In genomic region chr6:15520616-15521203, GRCh38 we compare ENCODE assay signal across 24 cellular contexts.
DNase-seq lines count a peak whose midpoint lies in the region; ATAC-seq and TF ChIP-seq lines count a peak whose summit lies in the region.
"Had no signal": no experiment of that assay in that cellular context is flagged by ENCODE, and none has a peak within 500 bp of the region (broad histone marks: within the 10 kb centered on the region; RNA-seq: fewer than 3 reads in every experiment).

No MANE protein-coding gene starts in this region.

- DNase-seq in CD4-positive, alpha-beta T cell, result no peak
- DNase-seq in GM23338 (ENCODE audit: low spot score) (no peak), prostate gland (ENCODE audit: low spot score) (no peak), brain microvascular endothelial cell (no peak), SHP77 treated with DMSO at 0.1 percent for 48 hours (lab: John Stamatoyannopoulos, UW) (no peak)
- DNase-seq in activated CD8-positive, alpha-beta T cell treated with anti-CD3 and anti-CD28 coated beads for 36 hours, result no peak
- DNase-seq in natural killer cell treated with Interleukin-12 subunit alpha and Interleukin-12 subunit beta and Interleukin-15 and Interleukin-18, amount 100 ng/mL, for 72 hours (ENCODE audit: low spot score), result no peak
- DNase-seq: activated CD4-positive, alpha-beta T cell treated with anti-CD3 and anti-CD28 coated beads, Interleukin-2, amount 10 ng/mL, durations not matched to agents 7 days and 5 days; CD4-positive, alpha-beta memory T cell; DMS153; foreskin fibroblast; Kasumi-1; left lung; NCI-H1048; NCI-H187 treated with DMSO at 0.1 percent for 48 hours; NCI-H748 treated with DMSO at 0.1 percent for 48 hours; OCI-M1; Right ventricle myocardium superior; SW 1271 had no signal

- POLR2A ChIA-PET in CD4-positive, alpha-beta T cell (lab: Charles Lee), result no interaction called here
- POLR2A ChIA-PET in activated CD8-positive, alpha-beta T cell treated with anti-CD3 and anti-CD28 coated beads for 36 hours (lab: Charles Lee), result interaction anchor here (2.1 kb wide), 1 partner anchor 13 kb away, joined by 4 read pairs; no protein-coding TSS in a partner anchor

- no peak overlapping the region for H2AFZ ChIP-seq in GM23338

- H3K4me1 ChIP-seq in GM23338 (ENCODE audit: insufficient read depth) (peaks cover 9% of the 10 kb centered on the region; the same call in 1 of the 2 replicates), prostate gland (replicated peaks) (no peaks in the 10 kb centered on the region)

- no peaks in the 10 kb centered on the region for H3K9me2 ChIP-seq in GM23338 (ENCODE audit: insufficient read depth)

- no peak for TF ChIP-seq POLR2A in prostate gland (IDR thresholded peaks at IDR 0.05)

- no peak overlapping the region for H3K4me2 ChIP-seq in GM23338

- 96% methylated on average over 20 of the region's 20 CpGs for WGBS in prostate gland

- CTCF ChIA-PET in CD4-positive, alpha-beta T cell (lab: Charles Lee), result no interaction called here
- CTCF ChIA-PET in activated CD8-positive, alpha-beta T cell treated with anti-CD3 and anti-CD28 coated beads for 36 hours (lab: Charles Lee), result interaction anchor here (2.1 kb wide), 1 partner anchor 103 kb away, joined by 8 read pairs; no protein-coding TSS in a partner anchor

- peaks cover 74% of the 10 kb centered on the region for H3F3A ChIP-seq in GM23338 (replicated peaks; ENCODE audit: low read depth)

- intact Hi-C loops in CD4-positive, alpha-beta T cell (cut with DNase I, micrococcal nuclease), result no loop called here
- intact Hi-C loops in activated CD8-positive, alpha-beta T cell treated with anti-CD3 and anti-CD28 coated beads for 36 hours (cut with micrococcal nuclease), result loop anchor here (5.0 kb wide), 1 partner anchor 102 kb away; no protein-coding TSS in a partner anchor
- intact Hi-C loops in prostate gland (cut with DNase I), result no loop called here

- H3K9me3 ChIP-seq in CD4-positive, alpha-beta T cell (ENCODE audit: control insufficient read depth, low read length), result no peaks in the 10 kb centered on the region
- H3K9me3 ChIP-seq in prostate gland, result no peaks in the 10 kb centered on the region
- H3K9me3 ChIP-seq: left lung, sigmoid colon, thoracic aorta had no signal

- H3K4me3 ChIP-seq in GM23338 (no peak overlapping the region), prostate gland (no peak overlapping the region), brain microvascular endothelial cell (ENCODE audit: low read depth, low read length) (no peak overlapping the region)
- H3K4me3 ChIP-seq: left lung, sigmoid colon, thoracic aorta had no signal

- in situ Hi-C loops in brain microvascular endothelial cell (cut with HindIII; ENCODE audit: low pct_ligation_motif_present, low sequenced_read_pairs), result no loop called here

- H3K27me3 ChIP-seq in CD4-positive, alpha-beta T cell (ENCODE audit: control insufficient read depth, insufficient read depth, low read length), result no peaks in the 10 kb centered on the region
- no peaks in the 10 kb centered on the region for H3K27me3 ChIP-seq in GM23338 (ENCODE audit: insufficient read depth)
- no peaks in the 10 kb centered on the region for H3K27me3 ChIP-seq in prostate gland (replicated peaks; ENCODE audit: insufficient read depth)
- H3K27me3 ChIP-seq in brain microvascular endothelial cell (replicated peaks), result no peaks in the 10 kb centered on the region
- H3K27me3 ChIP-seq: left lung, sigmoid colon had no signal

- TF ChIP-seq CTCF in CD4-positive, alpha-beta T cell (IDR thresholded peaks at IDR 0.05), result no peak
- TF ChIP-seq CTCF in GM23338 (conservative IDR thresholded peaks at IDR 0.05; ENCODE audit: low read depth in 2 of 2), result no peak
- TF ChIP-seq CTCF in activated CD8-positive, alpha-beta T cell treated with anti-CD3 and anti-CD28 coated beads for 36 hours (IDR thresholded peaks at IDR 0.05), result no peak
- no peak for TF ChIP-seq CTCF in prostate gland (IDR thresholded peaks at IDR 0.05)
- no peak for TF ChIP-seq CTCF in brain microvascular endothelial cell (IDR thresholded peaks at IDR 0.05; ENCODE audit: low read depth, low read length, missing control alignments)

- peak overlapping the region; percentile 59 for H3K27ac Mint-ChIP-seq in CD4-positive, alpha-beta T cell
- no peak overlapping the region; the same call in 1 of the 2 replicates for H3K27ac Mint-ChIP-seq in GM23338
- H3K27ac Mint-ChIP-seq in activated CD8-positive, alpha-beta T cell treated with anti-CD3 and anti-CD28 coated beads for 36 hours, result peak overlapping the region; percentile 55
- peak overlapping the region; percentile 64 to 72 for H3K27ac Mint-ChIP-seq in natural killer cell treated with Interleukin-12 subunit alpha and Interleukin-12 subunit beta and Interleukin-15 and Interleukin-18, amount 100 ng/mL, for 72 hours
- H3K27ac Mint-ChIP-seq: activated CD4-positive, alpha-beta T cell treated with anti-CD3 and anti-CD28 coated beads, Interleukin-2, amount 10 ng/mL, durations not matched to agents 7 days and 5 days; mesothelial cell of epicardium; nephron had no signal

- no peaks in the 10 kb centered on the region for H3K9me3 Mint-ChIP-seq in CD4-positive, alpha-beta T cell
- H3K9me3 Mint-ChIP-seq in GM23338, result peaks cover 33% of the 10 kb centered on the region
- no peaks in the 10 kb centered on the region for H3K9me3 Mint-ChIP-seq in activated CD8-positive, alpha-beta T cell treated with anti-CD3 and anti-CD28 coated beads for 36 hours
- H3K9me3 Mint-ChIP-seq in natural killer cell treated with Interleukin-12 subunit alpha and Interleukin-12 subunit beta and Interleukin-15 and Interleukin-18, amount 100 ng/mL, for 72 hours, result no peaks in the 10 kb centered on the region
- H3K9me3 Mint-ChIP-seq: activated CD4-positive, alpha-beta T cell treated with anti-CD3 and anti-CD28 coated beads, Interleukin-2, amount 10 ng/mL, durations not matched to agents 7 days and 5 days had no signal

- H3K27me3 Mint-ChIP-seq in CD4-positive, alpha-beta T cell, result no peaks in the 10 kb centered on the region
- peaks cover 71% of the 10 kb centered on the region for H3K27me3 Mint-ChIP-seq in GM23338 (ENCODE audit: insufficient read depth, low read depth, poor library complexity)
- no peaks in the 10 kb centered on the region for H3K27me3 Mint-ChIP-seq in activated CD8-positive, alpha-beta T cell treated with anti-CD3 and anti-CD28 coated beads for 36 hours
- H3K27me3 Mint-ChIP-seq in natural killer cell treated with Interleukin-12 subunit alpha and Interleukin-12 subunit beta and Interleukin-15 and Interleukin-18, amount 100 ng/mL, for 72 hours, result no peaks in the 10 kb centered on the region
- H3K27me3 Mint-ChIP-seq: activated CD4-positive, alpha-beta T cell treated with anti-CD3 and anti-CD28 coated beads, Interleukin-2, amount 10 ng/mL, durations not matched to agents 7 days and 5 days; CD4-positive, alpha-beta memory T cell had no signal

- peaks cover 98% of the 10 kb centered on the region for H3K36me3 Mint-ChIP-seq in CD4-positive, alpha-beta T cell (ENCODE audit: low read depth)
- peaks cover 100% of the 10 kb centered on the region for H3K36me3 Mint-ChIP-seq in GM23338 (ENCODE audit: low read depth)
- peaks cover 58% of the 10 kb centered on the region for H3K36me3 Mint-ChIP-seq in activated CD8-positive, alpha-beta T cell treated with anti-CD3 and anti-CD28 coated beads for 36 hours (ENCODE audit: low read depth)
- H3K36me3 Mint-ChIP-seq in natural killer cell treated with Interleukin-12 subunit alpha and Interleukin-12 subunit beta and Interleukin-15 and Interleukin-18, amount 100 ng/mL, for 72 hours, result peaks cover 19% of the 10 kb centered on the region

- peaks cover 6% of the 10 kb centered on the region for H3K4me1 Mint-ChIP-seq in CD4-positive, alpha-beta T cell (ENCODE audit: low read depth)
- peaks cover 19% of the 10 kb centered on the region for H3K4me1 Mint-ChIP-seq in GM23338
- H3K4me1 Mint-ChIP-seq in activated CD8-positive, alpha-beta T cell treated with anti-CD3 and anti-CD28 coated beads for 36 hours (ENCODE audit: low read depth), result peaks cover 13% of the 10 kb centered on the region
- H3K4me1 Mint-ChIP-seq in natural killer cell treated with Interleukin-12 subunit alpha and Interleukin-12 subunit beta and Interleukin-15 and Interleukin-18, amount 100 ng/mL, for 72 hours (ENCODE audit: low read depth in 2 of 2), result peaks cover 40 to 43% of the 10 kb centered on the region in 2 donors
- H3K4me1 Mint-ChIP-seq: mesothelial cell of epicardium, nephron had no signal

- H3K4me3 Mint-ChIP-seq in CD4-positive, alpha-beta T cell, result no peak overlapping the region
- no peak overlapping the region for H3K4me3 Mint-ChIP-seq in GM23338
- H3K4me3 Mint-ChIP-seq in activated CD8-positive, alpha-beta T cell treated with anti-CD3 and anti-CD28 coated beads for 36 hours, result no peak overlapping the region
- H3K4me3 Mint-ChIP-seq in natural killer cell treated with Interleukin-12 subunit alpha and Interleukin-12 subunit beta and Interleukin-15 and Interleukin-18, amount 100 ng/mL, for 72 hours, result no peak overlapping the region
- H3K4me3 Mint-ChIP-seq: activated CD4-positive, alpha-beta T cell treated with anti-CD3 and anti-CD28 coated beads, Interleukin-2, amount 10 ng/mL, durations not matched to agents 7 days and 5 days; CD4-positive, alpha-beta memory T cell; mesothelial cell of epicardium; nephron had no signal

- H3K79me2 ChIP-seq in GM23338 (replicated peaks; ENCODE audit: insufficient read depth), result peaks cover 11% of the 10 kb centered on the region

- peaks cover 41% of the 10 kb centered on the region for H4K20me1 ChIP-seq in GM23338 (replicated peaks; ENCODE audit: insufficient read depth)

- no peak for ATAC-seq in CD4-positive, alpha-beta T cell (ENCODE audit: poor library complexity)
- no peak for ATAC-seq in GM23338
- ATAC-seq in activated CD8-positive, alpha-beta T cell treated with anti-CD3 and anti-CD28 coated beads for 36 hours, result no peak
- ATAC-seq in natural killer cell treated with Interleukin-12 subunit alpha and Interleukin-12 subunit beta and Interleukin-15 and Interleukin-18, amount 100 ng/mL, for 72 hours, result no peak
- ATAC-seq: activated naive CD4-positive, alpha-beta T cell treated with anti-CD3 and anti-CD28 coated beads, Interleukin-2, amount 50 U/mL, for 72 hours; left lung had no signal

- H3K27ac ChIP-seq in CD4-positive, alpha-beta T cell (ENCODE audit: low read depth, low read length), result no peak overlapping the region
- H3K27ac ChIP-seq in GM23338 (ENCODE audit: low read depth) (peak overlapping the region; percentile 63), prostate gland (no peak overlapping the region), brain microvascular endothelial cell (no peak overlapping the region)
- H3K27ac ChIP-seq: thoracic aorta had no signal

- H3K36me3 ChIP-seq in GM23338 (ENCODE audit: insufficient read depth) (peaks cover 67% of the 10 kb centered on the region), prostate gland (peaks cover 0 to 7% of the 10 kb centered on the region in 2 donors), brain microvascular endothelial cell (replicated peaks) (peaks cover 21% of the 10 kb centered on the region)
